1 cellular context compared by ENCODE assay signal in the genomic region with DNA sequence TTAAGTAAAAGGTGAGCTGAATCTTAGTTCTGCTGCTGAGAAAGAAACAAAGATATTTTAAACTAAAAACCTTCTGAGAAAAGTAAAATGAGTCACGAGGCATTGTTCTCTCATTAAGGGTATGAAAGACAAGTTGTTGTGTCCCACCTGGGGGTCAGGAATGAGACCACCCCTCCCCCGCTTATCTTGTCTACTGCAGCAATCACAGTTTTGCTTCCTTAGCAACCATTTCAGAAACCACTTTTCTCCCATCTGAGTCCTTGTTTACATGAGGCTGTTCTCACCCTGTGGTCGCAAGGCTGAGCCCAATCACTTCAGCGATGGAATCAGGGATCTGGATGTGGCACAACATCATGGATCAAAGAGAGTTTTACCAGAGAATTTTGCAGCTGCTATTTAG.
TF ChIP-seq lines count a peak whose summit lies in the region.

No MANE protein-coding gene starts in this region.

TF ChIP-seq in IMR-90, 13 proteins besides CTCF, POLR2A, EP300 and RAD21:
- TF ChIP-seq NFE2L2 (IDR thresholded peaks at IDR 0.05; ENCODE audit: low read depth, low read length) (no peak), MXI1 (IDR thresholded peaks at IDR 0.05; ENCODE audit: borderline replicate concordance, low read depth, low read length) (no peak), CEBPB (IDR thresholded peaks at IDR 0.05; ENCODE audit: low read depth, low read length) (no peak), SMC3 (IDR thresholded peaks at IDR 0.05; ENCODE audit: low read depth, low read length) (no peak), MAZ (IDR thresholded peaks at IDR 0.05; ENCODE audit: borderline replicate concordance, low read depth, low read length) (no peak)
- TF ChIP-seq, protein P1, sequence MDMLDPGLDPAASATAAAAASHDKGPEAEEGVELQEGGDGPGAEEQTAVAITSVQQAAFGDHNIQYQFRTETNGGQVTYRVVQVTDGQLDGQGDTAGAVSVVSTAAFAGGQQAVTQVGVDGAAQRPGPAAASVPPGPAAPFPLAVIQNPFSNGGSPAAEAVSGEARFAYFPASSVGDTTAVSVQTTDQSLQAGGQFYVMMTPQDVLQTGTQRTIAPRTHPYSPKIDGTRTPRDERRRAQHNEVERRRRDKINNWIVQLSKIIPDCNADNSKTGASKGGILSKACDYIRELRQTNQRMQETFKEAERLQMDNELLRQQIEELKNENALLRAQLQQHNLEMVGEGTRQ (IDR thresholded peaks at IDR 0.05; ENCODE audit: low read depth, low read length) = no peak
- TF ChIP-seq, protein P2, sequence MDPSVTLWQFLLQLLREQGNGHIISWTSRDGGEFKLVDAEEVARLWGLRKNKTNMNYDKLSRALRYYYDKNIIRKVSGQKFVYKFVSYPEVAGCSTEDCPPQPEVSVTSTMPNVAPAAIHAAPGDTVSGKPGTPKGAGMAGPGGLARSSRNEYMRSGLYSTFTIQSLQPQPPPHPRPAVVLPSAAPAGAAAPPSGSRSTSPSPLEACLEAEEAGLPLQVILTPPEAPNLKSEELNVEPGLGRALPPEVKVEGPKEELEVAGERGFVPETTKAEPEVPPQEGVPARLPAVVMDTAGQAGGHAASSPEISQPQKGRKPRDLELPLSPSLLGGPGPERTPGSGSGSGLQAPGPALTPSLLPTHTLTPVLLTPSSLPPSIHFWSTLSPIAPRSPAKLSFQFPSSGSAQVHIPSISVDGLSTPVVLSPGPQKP (IDR thresholded peaks at IDR 0.05; ENCODE audit: borderline replicate concordance, low read depth, low read length) = no peak
